9 cellular contexts compared by ENCODE assay signal in the genomic region with DNA sequence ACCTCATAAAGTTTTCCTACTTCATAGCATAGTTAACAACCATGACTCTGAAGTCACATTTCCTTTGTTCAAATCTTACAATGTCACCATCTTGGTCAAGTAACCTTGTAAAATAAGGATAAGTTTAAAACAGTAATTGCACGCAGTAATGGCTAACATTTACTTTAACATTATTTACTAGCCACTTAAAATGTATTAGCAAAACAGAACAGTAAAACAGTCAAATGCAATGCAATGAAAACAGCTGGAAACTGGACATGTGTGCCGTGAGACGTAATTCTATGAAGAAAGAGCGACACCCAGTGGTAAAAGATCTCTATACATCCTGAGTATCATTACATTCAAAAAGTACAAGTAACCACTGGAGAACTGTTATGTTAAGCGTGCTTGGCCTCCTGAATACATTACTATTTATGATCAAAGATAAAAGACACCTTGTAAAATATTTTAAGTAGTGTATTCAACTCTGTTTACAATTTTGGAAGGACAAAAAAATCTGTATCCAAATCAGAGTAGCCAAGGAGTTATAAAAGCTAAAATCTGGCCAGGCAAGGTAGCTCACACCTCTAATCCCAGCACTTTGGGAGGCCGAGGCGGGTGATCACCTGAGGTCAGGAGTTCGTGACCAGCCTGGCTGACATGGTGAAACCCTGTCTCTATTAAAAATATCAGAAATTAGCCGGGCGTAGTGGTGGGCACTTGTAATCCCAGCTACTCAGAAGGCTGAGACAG.
DNase-seq lines count a peak whose midpoint lies in the region; ATAC-seq, FAIRE-seq and TF ChIP-seq lines count a peak whose summit lies in the region.
"Had no signal": no experiment of that assay in that cellular context is flagged by ENCODE, and none has a peak within 500 bp of the region (broad histone marks: within the 10 kb centered on the region; RNA-seq: fewer than 3 reads in every experiment).

No MANE protein-coding gene starts in this region.

- peak; percentile 91 for FAIRE-seq in islet of Langerhans (lab: Jason Lieb, UNC)

- TF ChIP-seq CTCF in brain microvascular endothelial cell (IDR thresholded peaks at IDR 0.05; ENCODE audit: low read depth, low read length, missing control alignments): peak; percentile 66

- H3K27ac ChIP-seq in brain microvascular endothelial cell: no peak overlapping the region
- H3K27ac ChIP-seq: SJSA1 had no signal

- H3K27me3 ChIP-seq in brain microvascular endothelial cell (replicated peaks): no peaks in the 10 kb centered on the region
- H3K27me3 ChIP-seq: SJSA1 had no signal

- DNase-seq in CD1c-positive myeloid dendritic cell (ENCODE audit: extremely low spot score) (peak; percentile 52), NCI-H526 (lab: John Stamatoyannopoulos, UW) (peak; percentile 37 to 79), brain microvascular endothelial cell (peak; percentile 46), superior temporal gyrus (ENCODE audit: extremely low spot score) (peak; percentile 95), T-helper 9 cell (no peak)

- no peak overlapping the region for H3K4me3 ChIP-seq in brain microvascular endothelial cell (ENCODE audit: low read depth, low read length)
- H3K4me3 ChIP-seq: SJSA1 had no signal

- in situ Hi-C loops in brain microvascular endothelial cell (cut with HindIII; ENCODE audit: low pct_ligation_motif_present, low sequenced_read_pairs): no loop called here

- ATAC-seq in GM18861 (IDR thresholded peaks at IDR 0.05; ENCODE audit: unreplicated experiment): peak; percentile 92
- ATAC-seq in HG03442 (IDR thresholded peaks at IDR 0.05; ENCODE audit: unreplicated experiment): peak; percentile 86

- peaks cover 10% of the 10 kb centered on the region for H3K36me3 ChIP-seq in brain microvascular endothelial cell (replicated peaks)
